In genomic region chr7:16991551-16991950, GRCh38 we compare ENCODE assay signal across 1 cellular context.
TF ChIP-seq lines count a peak whose summit lies in the region.

No MANE protein-coding gene starts in this region.

TF ChIP-seq in WTC11, 78 proteins besides CTCF, POLR2A, EP300 and RAD21 (continued from another document):
- TF ChIP-seq MLX (CRISPR knock-in tag; IDR thresholded peaks at IDR 0.05) (no peak), STAT6 (CRISPR knock-in tag; conservative IDR thresholded peaks at IDR 0.05; ENCODE audit: low read depth) (no peak), ZNF281 (CRISPR knock-in tag; IDR thresholded peaks at IDR 0.05) (no peak), SOX15 (CRISPR knock-in tag; IDR thresholded peaks at IDR 0.05) (no peak)
TF ChIP-seq in WTC11: peak in this region for 0.
